Comparison of ENCODE assay signal across 2 cellular contexts in the genomic region with DNA sequence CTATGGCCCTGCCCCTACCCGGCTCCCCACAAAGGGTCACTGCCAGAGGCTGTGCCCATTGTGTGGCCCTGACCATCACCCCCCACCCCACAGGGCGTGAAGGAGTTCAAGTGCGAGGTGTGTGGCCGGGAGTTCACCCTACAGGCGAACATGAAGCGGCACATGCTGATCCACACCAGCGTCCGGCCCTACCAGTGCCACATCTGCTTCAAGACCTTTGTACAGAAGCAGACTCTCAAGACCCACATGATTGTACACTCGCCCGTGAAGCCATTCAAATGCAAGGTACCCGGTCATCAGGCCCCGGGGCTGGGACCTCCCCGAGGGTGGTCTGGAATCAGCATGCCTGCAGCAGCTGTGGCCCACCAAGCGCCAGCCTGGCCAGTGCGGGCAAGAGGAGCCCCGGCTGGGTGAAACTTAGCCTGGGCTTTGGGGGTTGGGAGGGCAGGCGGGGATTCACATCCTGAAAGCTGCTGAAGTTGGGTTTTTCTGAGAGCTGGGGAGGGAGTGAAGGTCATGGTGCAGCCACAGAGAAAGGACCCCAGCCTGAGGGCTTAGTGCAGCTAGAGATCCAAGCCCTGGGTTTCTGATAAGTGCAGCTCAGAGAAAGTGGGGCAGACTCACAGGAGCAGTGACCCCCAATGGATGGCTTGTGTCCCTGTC.
TF ChIP-seq lines count a peak whose summit lies in the region.

No MANE protein-coding gene starts in this region.

TF ChIP-seq in HepG2, 621 proteins besides CTCF, POLR2A, EP300 and RAD21:
- no peak for TF ChIP-seq PTBP1 (IDR thresholded peaks at IDR 0.05; ENCODE audit: low read depth, low read length, poor library complexity, severe bottlenecking)
- TF ChIP-seq AGO2 (optimal IDR thresholded peaks at IDR 0.05; ENCODE audit: low read depth, low read length), result peak; percentile 44

TF ChIP-seq in WTC11, 78 proteins besides CTCF, POLR2A, EP300 and RAD21:
- TF ChIP-seq MXD4 (CRISPR knock-in tag; IDR thresholded peaks at IDR 0.05; ENCODE audit: borderline replicate concordance), result no peak
- no peak for TF ChIP-seq ETV6 (CRISPR knock-in tag; IDR thresholded peaks at IDR 0.05)
- TF ChIP-seq CBFB (CRISPR knock-in tag; IDR thresholded peaks at IDR 0.05; ENCODE audit: low read depth), result no peak
- TF ChIP-seq TP53 (CRISPR knock-in tag; IDR thresholded peaks at IDR 0.05), result no peak
- TF ChIP-seq ZNF121 (CRISPR knock-in tag; IDR thresholded peaks at IDR 0.05), result no peak
- TF ChIP-seq, protein P1, sequence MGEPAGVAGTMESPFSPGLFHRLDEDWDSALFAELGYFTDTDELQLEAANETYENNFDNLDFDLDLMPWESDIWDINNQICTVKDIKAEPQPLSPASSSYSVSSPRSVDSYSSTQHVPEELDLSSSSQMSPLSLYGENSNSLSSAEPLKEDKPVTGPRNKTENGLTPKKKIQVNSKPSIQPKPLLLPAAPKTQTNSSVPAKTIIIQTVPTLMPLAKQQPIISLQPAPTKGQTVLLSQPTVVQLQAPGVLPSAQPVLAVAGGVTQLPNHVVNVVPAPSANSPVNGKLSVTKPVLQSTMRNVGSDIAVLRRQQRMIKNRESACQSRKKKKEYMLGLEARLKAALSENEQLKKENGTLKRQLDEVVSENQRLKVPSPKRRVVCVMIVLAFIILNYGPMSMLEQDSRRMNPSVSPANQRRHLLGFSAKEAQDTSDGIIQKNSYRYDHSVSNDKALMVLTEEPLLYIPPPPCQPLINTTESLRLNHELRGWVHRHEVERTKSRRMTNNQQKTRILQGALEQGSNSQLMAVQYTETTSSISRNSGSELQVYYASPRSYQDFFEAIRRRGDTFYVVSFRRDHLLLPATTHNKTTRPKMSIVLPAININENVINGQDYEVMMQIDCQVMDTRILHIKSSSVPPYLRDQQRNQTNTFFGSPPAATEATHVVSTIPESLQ (CRISPR knock-in tag; IDR thresholded peaks at IDR 0.05), result no peak
- TF ChIP-seq, protein P2, sequence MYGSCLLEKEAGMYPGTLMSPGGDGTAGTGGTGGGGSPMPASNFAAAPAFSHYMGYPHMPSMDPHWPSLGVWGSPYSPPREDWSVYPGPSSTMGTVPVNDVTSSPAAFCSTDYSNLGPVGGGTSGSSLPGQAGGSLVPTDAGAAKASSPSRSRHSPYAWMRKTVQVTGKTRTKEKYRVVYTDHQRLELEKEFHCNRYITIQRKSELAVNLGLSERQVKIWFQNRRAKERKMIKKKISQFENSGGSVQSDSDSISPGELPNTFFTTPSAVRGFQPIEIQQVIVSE (CRISPR knock-in tag; IDR thresholded peaks at IDR 0.05; ENCODE audit: borderline replicate concordance), result no peak
- TF ChIP-seq, protein P3, sequence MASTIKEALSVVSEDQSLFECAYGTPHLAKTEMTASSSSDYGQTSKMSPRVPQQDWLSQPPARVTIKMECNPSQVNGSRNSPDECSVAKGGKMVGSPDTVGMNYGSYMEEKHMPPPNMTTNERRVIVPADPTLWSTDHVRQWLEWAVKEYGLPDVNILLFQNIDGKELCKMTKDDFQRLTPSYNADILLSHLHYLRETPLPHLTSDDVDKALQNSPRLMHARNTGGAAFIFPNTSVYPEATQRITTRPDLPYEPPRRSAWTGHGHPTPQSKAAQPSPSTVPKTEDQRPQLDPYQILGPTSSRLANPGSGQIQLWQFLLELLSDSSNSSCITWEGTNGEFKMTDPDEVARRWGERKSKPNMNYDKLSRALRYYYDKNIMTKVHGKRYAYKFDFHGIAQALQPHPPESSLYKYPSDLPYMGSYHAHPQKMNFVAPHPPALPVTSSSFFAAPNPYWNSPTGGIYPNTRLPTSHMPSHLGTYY (CRISPR knock-in tag; IDR thresholded peaks at IDR 0.05), result no peak
- TF ChIP-seq, protein P4, sequence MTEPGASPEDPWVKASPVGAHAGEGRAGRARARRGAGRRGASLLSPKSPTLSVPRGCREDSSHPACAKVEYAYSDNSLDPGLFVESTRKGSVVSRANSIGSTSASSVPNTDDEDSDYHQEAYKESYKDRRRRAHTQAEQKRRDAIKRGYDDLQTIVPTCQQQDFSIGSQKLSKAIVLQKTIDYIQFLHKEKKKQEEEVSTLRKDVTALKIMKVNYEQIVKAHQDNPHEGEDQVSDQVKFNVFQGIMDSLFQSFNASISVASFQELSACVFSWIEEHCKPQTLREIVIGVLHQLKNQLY (CRISPR knock-in tag; IDR thresholded peaks at IDR 0.05), result no peak
- no peak for TF ChIP-seq NFATC4 (CRISPR knock-in tag; IDR thresholded peaks at IDR 0.05)
- TF ChIP-seq, protein P5, sequence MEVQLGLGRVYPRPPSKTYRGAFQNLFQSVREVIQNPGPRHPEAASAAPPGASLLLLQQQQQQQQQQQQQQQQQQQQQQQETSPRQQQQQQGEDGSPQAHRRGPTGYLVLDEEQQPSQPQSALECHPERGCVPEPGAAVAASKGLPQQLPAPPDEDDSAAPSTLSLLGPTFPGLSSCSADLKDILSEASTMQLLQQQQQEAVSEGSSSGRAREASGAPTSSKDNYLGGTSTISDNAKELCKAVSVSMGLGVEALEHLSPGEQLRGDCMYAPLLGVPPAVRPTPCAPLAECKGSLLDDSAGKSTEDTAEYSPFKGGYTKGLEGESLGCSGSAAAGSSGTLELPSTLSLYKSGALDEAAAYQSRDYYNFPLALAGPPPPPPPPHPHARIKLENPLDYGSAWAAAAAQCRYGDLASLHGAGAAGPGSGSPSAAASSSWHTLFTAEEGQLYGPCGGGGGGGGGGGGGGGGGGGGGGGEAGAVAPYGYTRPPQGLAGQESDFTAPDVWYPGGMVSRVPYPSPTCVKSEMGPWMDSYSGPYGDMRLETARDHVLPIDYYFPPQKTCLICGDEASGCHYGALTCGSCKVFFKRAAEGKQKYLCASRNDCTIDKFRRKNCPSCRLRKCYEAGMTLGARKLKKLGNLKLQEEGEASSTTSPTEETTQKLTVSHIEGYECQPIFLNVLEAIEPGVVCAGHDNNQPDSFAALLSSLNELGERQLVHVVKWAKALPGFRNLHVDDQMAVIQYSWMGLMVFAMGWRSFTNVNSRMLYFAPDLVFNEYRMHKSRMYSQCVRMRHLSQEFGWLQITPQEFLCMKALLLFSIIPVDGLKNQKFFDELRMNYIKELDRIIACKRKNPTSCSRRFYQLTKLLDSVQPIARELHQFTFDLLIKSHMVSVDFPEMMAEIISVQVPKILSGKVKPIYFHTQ (CRISPR knock-in tag; IDR thresholded peaks at IDR 0.05), result no peak
- TF ChIP-seq, protein P6, sequence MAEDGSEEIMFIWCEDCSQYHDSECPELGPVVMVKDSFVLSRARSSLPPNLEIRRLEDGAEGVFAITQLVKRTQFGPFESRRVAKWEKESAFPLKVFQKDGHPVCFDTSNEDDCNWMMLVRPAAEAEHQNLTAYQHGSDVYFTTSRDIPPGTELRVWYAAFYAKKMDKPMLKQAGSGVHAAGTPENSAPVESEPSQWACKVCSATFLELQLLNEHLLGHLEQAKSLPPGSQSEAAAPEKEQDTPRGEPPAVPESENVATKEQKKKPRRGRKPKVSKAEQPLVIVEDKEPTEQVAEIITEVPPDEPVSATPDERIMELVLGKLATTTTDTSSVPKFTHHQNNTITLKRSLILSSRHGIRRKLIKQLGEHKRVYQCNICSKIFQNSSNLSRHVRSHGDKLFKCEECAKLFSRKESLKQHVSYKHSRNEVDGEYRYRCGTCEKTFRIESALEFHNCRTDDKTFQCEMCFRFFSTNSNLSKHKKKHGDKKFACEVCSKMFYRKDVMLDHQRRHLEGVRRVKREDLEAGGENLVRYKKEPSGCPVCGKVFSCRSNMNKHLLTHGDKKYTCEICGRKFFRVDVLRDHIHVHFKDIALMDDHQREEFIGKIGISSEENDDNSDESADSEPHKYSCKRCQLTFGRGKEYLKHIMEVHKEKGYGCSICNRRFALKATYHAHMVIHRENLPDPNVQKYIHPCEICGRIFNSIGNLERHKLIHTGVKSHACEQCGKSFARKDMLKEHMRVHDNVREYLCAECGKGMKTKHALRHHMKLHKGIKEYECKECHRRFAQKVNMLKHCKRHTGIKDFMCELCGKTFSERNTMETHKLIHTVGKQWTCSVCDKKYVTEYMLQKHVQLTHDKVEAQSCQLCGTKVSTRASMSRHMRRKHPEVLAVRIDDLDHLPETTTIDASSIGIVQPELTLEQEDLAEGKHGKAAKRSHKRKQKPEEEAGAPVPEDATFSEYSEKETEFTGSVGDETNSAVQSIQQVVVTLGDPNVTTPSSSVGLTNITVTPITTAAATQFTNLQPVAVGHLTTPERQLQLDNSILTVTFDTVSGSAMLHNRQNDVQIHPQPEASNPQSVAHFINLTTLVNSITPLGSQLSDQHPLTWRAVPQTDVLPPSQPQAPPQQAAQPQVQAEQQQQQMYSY (CRISPR knock-in tag; IDR thresholded peaks at IDR 0.05), result no peak
TF ChIP-seq in WTC11: peak in this region for 0.
